34 cellular contexts compared by ENCODE assay signal in genomic region chr1:205020466-205020865, GRCh38. TPM values are rescaled to one million over a fixed set of nuclear protein-coding genes. Genes with fewer than 3 reads are reported as not detected.
"Had no signal": no experiment of that assay in that cellular context is flagged by ENCODE, and none has a peak within 500 bp of the region (broad histone marks: within the 10 kb centered on the region; RNA-seq: fewer than 3 reads in every experiment).

No MANE protein-coding gene starts in this region.

- H3K4me1 ChIP-seq: breast epithelium, gastroesophageal sphincter, prostate gland, thyroid gland, upper lobe of left lung, vagina had no signal

- H3K27me3 Mint-ChIP-seq: activated CD4-positive, alpha-beta memory T cell treated with anti-CD3 and anti-CD28 coated beads, Interleukin-2, amount 10 ng/mL, durations not matched to agents 7 days and 5 days; activated CD4-positive, alpha-beta T cell treated with anti-CD3 and anti-CD28 coated beads, Interleukin-2, amount 10 ng/mL, durations not matched to agents 7 days and 5 days; activated naive CD4-positive, alpha-beta T cell treated with anti-CD3 and anti-CD28 coated beads, Interleukin-2, amount 50 U/mL, for 24 hours; activated naive CD8-positive, alpha-beta T cell treated with anti-CD3 and anti-CD28 coated beads, Interleukin-2, amount 50 U/mL, for 24 hours had no signal

- H3K36me3 Mint-ChIP-seq: activated naive CD4-positive, alpha-beta T cell treated with anti-CD3 and anti-CD28 coated beads, Interleukin-2, amount 50 U/mL, for 24 hours; mesothelial cell of epicardium; naive B cell had no signal

- H3K9me3 ChIP-seq: breast epithelium, gastroesophageal sphincter, ovary, prostate gland, thyroid gland, upper lobe of left lung, vagina had no signal

- H3K4me1 Mint-ChIP-seq: activated CD4-positive, alpha-beta memory T cell treated with anti-CD3 and anti-CD28 coated beads, Interleukin-2, amount 10 ng/mL, durations not matched to agents 7 days and 5 days; activated CD4-positive, alpha-beta T cell treated with anti-CD3 and anti-CD28 coated beads, Interleukin-2, amount 10 ng/mL, durations not matched to agents 7 days and 5 days; activated naive CD4-positive, alpha-beta T cell treated with anti-CD3 and anti-CD28 coated beads, Interleukin-2, amount 50 U/mL, for 24 hours; activated naive CD8-positive, alpha-beta T cell treated with anti-CD3 and anti-CD28 coated beads, Interleukin-2, amount 50 U/mL, for 24 hours; central memory CD8-positive, alpha-beta T cell; mesothelial cell of epicardium; naive B cell; T-helper 17 cell had no signal

- ATAC-seq: activated naive CD8-positive, alpha-beta T cell treated with anti-CD3 and anti-CD28 coated beads, Interleukin-2, amount 50 U/mL, for 24 hours; activated T-cell treated with anti-CD3 and anti-CD28 coated beads, Interleukin-2, amount 50 U/mL, for 4 hours; gastroesophageal sphincter; left colon; sciatic nerve; stimulated activated naive CD8-positive, alpha-beta T cell treated with anti-CD3 and anti-CD28 coated beads, Interleukin-15, Interleukin-2, amounts not matched to agents 100 U/mL and 50 U/mL, for 24 hours; T-helper 17 cell had no signal

- DNase-seq: activated CD4-positive, alpha-beta memory T cell treated with anti-CD3 and anti-CD28 coated beads, Interleukin-2, amount 10 ng/mL, durations not matched to agents 7 days and 5 days; activated CD4-positive, alpha-beta T cell treated with anti-CD3 and anti-CD28 coated beads, Interleukin-2, amount 10 ng/mL, durations not matched to agents 7 days and 5 days; activated CD4-positive, CD25-positive, alpha-beta regulatory T cell treated with anti-CD3 and anti-CD28 coated beads, Interleukin-2, amount 50 U/mL, for 72 hours; activated naive CD8-positive, alpha-beta T cell treated with anti-CD3 and anti-CD28 coated beads, Interleukin-2, amount 50 U/mL, for 24 hours; activated T-cell treated with anti-CD3 and anti-CD28 coated beads, Interleukin-2, amount 50 U/mL, for 4 hours; hippocampal formation; left colon; mammary epithelial cell; naive B cell; nephron progenitor cell; ovary; retina; stimulated activated CD4-positive, alpha-beta T cell treated with anti-CD3 and anti-CD28 coated beads, Interleukin-12 subunit alpha, Interleukin-12 subunit beta, amount 100 ng/mL, for 4 hours; stimulated activated CD4-positive, alpha-beta T cell treated with anti-CD3 and anti-CD28 coated beads, Interleukin-4, amount 100 ng/mL, for 1 hour; stimulated activated naive CD8-positive, alpha-beta T cell treated with anti-CD3 and anti-CD28 coated beads, Interleukin-15, Interleukin-2, amounts not matched to agents 100 U/mL and 50 U/mL, for 24 hours; T-helper 17 cell; T1000; thyroid gland; upper lobe of left lung; WERI-Rb-1 had no signal

- H3K27me3 ChIP-seq: breast epithelium, gastroesophageal sphincter, ovary, thyroid gland, upper lobe of left lung, vagina had no signal

- H3K4me3 Mint-ChIP-seq: activated CD4-positive, alpha-beta memory T cell treated with anti-CD3 and anti-CD28 coated beads, Interleukin-2, amount 10 ng/mL, durations not matched to agents 7 days and 5 days; activated CD4-positive, alpha-beta T cell treated with anti-CD3 and anti-CD28 coated beads, Interleukin-2, amount 10 ng/mL, durations not matched to agents 7 days and 5 days; activated naive CD4-positive, alpha-beta T cell treated with anti-CD3 and anti-CD28 coated beads, Interleukin-2, amount 50 U/mL, for 24 hours; activated naive CD8-positive, alpha-beta T cell treated with anti-CD3 and anti-CD28 coated beads, Interleukin-2, amount 50 U/mL, for 24 hours; activated T-cell treated with anti-CD3 and anti-CD28 coated beads, Interleukin-2, amount 50 U/mL, for 4 hours; central memory CD8-positive, alpha-beta T cell; mesothelial cell of epicardium; naive B cell; nephron progenitor cell; T-helper 17 cell had no signal

- H3K27ac Mint-ChIP-seq: activated CD4-positive, alpha-beta memory T cell treated with anti-CD3 and anti-CD28 coated beads, Interleukin-2, amount 10 ng/mL, durations not matched to agents 7 days and 5 days; activated CD4-positive, alpha-beta T cell treated with anti-CD3 and anti-CD28 coated beads, Interleukin-2, amount 10 ng/mL, durations not matched to agents 7 days and 5 days; activated naive CD4-positive, alpha-beta T cell treated with anti-CD3 and anti-CD28 coated beads, Interleukin-2, amount 50 U/mL, for 24 hours; activated naive CD8-positive, alpha-beta T cell treated with anti-CD3 and anti-CD28 coated beads, Interleukin-2, amount 50 U/mL, for 24 hours; activated T-helper 2 cell treated with anti-CD3 and anti-CD28 coated beads, Interferon-gamma antibody, Interleukin-2, Interleukin-4, amounts not matched to agents 10 μg/mL and 5 μg/mL and 100 μg/mL, durations not matched to agents 14 hours and 24 hours and 36 hours; mesothelial cell of epicardium; naive B cell; nephron progenitor cell; T-helper 17 cell had no signal

- H3K27ac ChIP-seq: breast epithelium, coronary artery, gastroesophageal sphincter, ovary, prostate gland, skin epidermis, thyroid gland, upper lobe of left lung, vagina, WERI-Rb-1 had no signal

- H3K9me3 Mint-ChIP-seq: activated CD4-positive, alpha-beta memory T cell treated with anti-CD3 and anti-CD28 coated beads, Interleukin-2, amount 10 ng/mL, durations not matched to agents 7 days and 5 days; activated CD4-positive, alpha-beta T cell treated with anti-CD3 and anti-CD28 coated beads, Interleukin-2, amount 10 ng/mL, durations not matched to agents 7 days and 5 days; activated naive CD4-positive, alpha-beta T cell treated with anti-CD3 and anti-CD28 coated beads, Interleukin-2, amount 50 U/mL, for 24 hours; activated naive CD8-positive, alpha-beta T cell treated with anti-CD3 and anti-CD28 coated beads, Interleukin-2, amount 50 U/mL, for 24 hours; activated T-cell treated with anti-CD3 and anti-CD28 coated beads, Interleukin-2, amount 50 U/mL, for 4 hours; activated T-helper 2 cell treated with anti-CD3 and anti-CD28 coated beads, Interferon-gamma antibody, Interleukin-2, Interleukin-4, amounts not matched to agents 10 μg/mL and 5 μg/mL and 100 μg/mL, durations not matched to agents 14 hours and 24 hours and 36 hours; central memory CD8-positive, alpha-beta T cell; mesothelial cell of epicardium; naive B cell; nephron progenitor cell had no signal

RNA-seq across cellular contexts. Expression of gene CNTN2, which starts 22.5 kb away (rescaled TPM):
- total RNA-seq: activated CD4-positive, alpha-beta memory T cell treated with anti-CD3 and anti-CD28 coated beads, Interleukin-2, amount 10 ng/mL, durations not matched to agents 7 days and 5 days; activated CD4-positive, alpha-beta T cell treated with anti-CD3 and anti-CD28 coated beads, Interleukin-2, amount 10 ng/mL, durations not matched to agents 7 days and 5 days; activated T-cell treated with anti-CD3 and anti-CD28 coated beads, Interleukin-2, amount 50 U/mL, for 4 hours; activated T-helper 2 cell treated with anti-CD3 and anti-CD28 coated beads, Interferon-gamma antibody, Interleukin-2, Interleukin-4, amounts not matched to agents 10 μg/mL and 5 μg/mL and 100 μg/mL, durations not matched to agents 14 hours and 24 hours and 36 hours; breast epithelium; endothelial cell of umbilical vein; fibroblast of lung; fibroblast of villous mesenchyme; T-helper 17 cell; upper lobe of left lung had no signal
